In genomic region chr1:41432481-41433280, GRCh38 we compare ENCODE assay signal across 1 cellular context.
TF ChIP-seq lines count a peak whose summit lies in the region.

No MANE protein-coding gene starts in this region.

TF ChIP-seq in K562, 482 proteins besides CTCF, POLR2A, EP300 and RAD21 (continued from another document and continues in another):
- TF ChIP-seq TOE1 (IDR thresholded peaks at IDR 0.05; ENCODE audit: borderline replicate concordance) (peak; percentile 39; the same call in 1 of the 2 replicates), TOE1 (CRISPR knock-in tag; IDR thresholded peaks at IDR 0.05; ENCODE audit: borderline replicate concordance, low read depth) (no peak), ARHGAP35 (IDR thresholded peaks at IDR 0.05; ENCODE audit: partially characterized antibody) (no peak), ZNF75A (CRISPR knock-in tag; IDR thresholded peaks at IDR 0.05) (no peak), THAP12 (CRISPR knock-in tag; IDR thresholded peaks at IDR 0.05) (0 out of 2 replicates have a peak, but pooled peaks have one; percentile 16), ZNF780A (CRISPR knock-in tag; IDR thresholded peaks at IDR 0.05) (no peak), NFE2 (IDR thresholded peaks at IDR 0.05; ENCODE audit: low read depth) (0 out of 2 replicates have a peak, but pooled peaks have one; percentile 2), SIN3B (IDR thresholded peaks at IDR 0.05; ENCODE audit: low read depth) (0 out of 2 replicates have a peak, but pooled peaks have one; percentile 31), STAT5A (IDR thresholded peaks at IDR 0.05; ENCODE audit: borderline replicate concordance, low read length) (no peak), ZNF318 (IDR thresholded peaks at IDR 0.05; ENCODE audit: borderline replicate concordance in 1 of 2, low read depth in 1 of 2) (no peak), ZNF583 (CRISPR knock-in tag; IDR thresholded peaks at IDR 0.05) (0 out of 2 replicates have a peak, but pooled peaks have one; percentile 13), OTX1 (CRISPR knock-in tag; IDR thresholded peaks at IDR 0.05) (peak; percentile 21; the same call in 1 of the 2 replicates), MYNN (IDR thresholded peaks at IDR 0.05) (peak; percentile 66), MYNN (CRISPR knock-in tag; IDR thresholded peaks at IDR 0.05) (no peak), GATA2 (CRISPR knock-in tag; IDR thresholded peaks at IDR 0.05) (no peak), POLR2G (IDR thresholded peaks at IDR 0.05; ENCODE audit: low read depth, low read length) (no peak), ASH1L (IDR thresholded peaks at IDR 0.05; ENCODE audit: borderline replicate concordance, low read depth, partially characterized antibody) (no peak), MYBL2 (IDR thresholded peaks at IDR 0.05; ENCODE audit: low read depth) (no peak), MYBL2 (CRISPR knock-in tag; IDR thresholded peaks at IDR 0.05; ENCODE audit: borderline replicate concordance) (no peak), MECOM (CRISPR knock-in tag; IDR thresholded peaks at IDR 0.05) (no peak), ATF3 (IDR thresholded peaks at IDR 0.05) (peak; percentile 90), ATF3 (CRISPR knock-in tag; conservative IDR thresholded peaks at IDR 0.05) (peak; percentile 72; the same call in 1 of the 2 replicates), SAFB (IDR thresholded peaks at IDR 0.05; ENCODE audit: borderline replicate concordance, low read depth, low read length) (no peak), BDP1 (IDR thresholded peaks at IDR 0.05; ENCODE audit: insufficient read depth, insufficient read length) (no peak), HBP1 (CRISPR knock-in tag; IDR thresholded peaks at IDR 0.05) (no peak), MTA3 (IDR thresholded peaks at IDR 0.05; ENCODE audit: borderline replicate concordance) (no peak), ARID1B (IDR thresholded peaks at IDR 0.05) (peak; percentile 67), ZBTB40 (IDR thresholded peaks at IDR 0.05) (no peak), ZBTB40 (CRISPR knock-in tag; IDR thresholded peaks at IDR 0.05) (no peak), DEAF1 (CRISPR knock-in tag; IDR thresholded peaks at IDR 0.05) (peak; percentile 94), BRCA1 (IDR thresholded peaks at IDR 0.05) (no peak), BRCA1 (CRISPR knock-in tag; IDR thresholded peaks at IDR 0.05) (no peak), CREB5 (CRISPR knock-in tag; IDR thresholded peaks at IDR 0.05) (no peak)
